12 cellular contexts compared by ENCODE assay signal in the genomic region with DNA sequence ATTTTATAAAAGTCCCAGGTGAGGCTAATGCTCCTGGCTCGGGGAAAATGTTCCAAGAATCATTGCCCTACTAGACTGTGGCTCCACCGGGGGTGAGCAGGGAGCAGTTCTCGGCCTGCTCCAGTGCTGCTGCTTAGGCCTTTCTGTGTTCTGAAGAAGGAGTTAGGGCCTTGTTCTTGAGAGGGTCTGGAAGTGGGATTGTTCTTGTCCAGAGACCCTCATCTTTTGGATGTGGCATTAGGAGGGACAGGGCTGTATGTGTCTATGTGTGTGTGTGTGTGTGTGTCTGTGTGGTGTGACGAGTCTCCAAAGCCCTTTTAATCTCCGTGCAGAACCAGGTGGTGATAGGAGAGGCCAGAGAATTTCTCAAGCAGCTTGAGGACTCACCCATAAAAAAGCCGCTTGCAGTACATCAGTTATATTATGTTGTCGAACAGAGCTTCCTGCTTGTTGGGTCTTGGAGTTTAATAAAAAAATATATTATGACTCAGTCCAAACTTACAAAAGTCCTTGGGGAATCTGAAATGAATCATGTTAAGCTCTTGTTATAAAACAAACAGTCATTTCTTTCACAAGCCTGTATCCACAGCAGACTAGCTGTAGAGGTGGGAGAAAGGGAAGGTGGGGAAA.
DNase-seq lines count a peak whose midpoint lies in the region; ATAC-seq, FAIRE-seq and TF ChIP-seq lines count a peak whose summit lies in the region.
"Had no signal": no experiment of that assay in that cellular context is flagged by ENCODE, and none has a peak within 500 bp of the region (broad histone marks: within the 10 kb centered on the region; RNA-seq: fewer than 3 reads in every experiment).

No MANE protein-coding gene starts in this region.

- no peak overlapping the region for H3K4me3 ChIP-seq in AG09309 (ENCODE audit: control insufficient read depth, low read depth, low read length)

- H3K27me3 Mint-ChIP-seq in nephron (ENCODE audit: low read depth): no peaks in the 10 kb centered on the region

- no peaks in the 10 kb centered on the region for H3K9me3 Mint-ChIP-seq in nephron
- H3K9me3 Mint-ChIP-seq: activated naive CD8-positive, alpha-beta T cell treated with anti-CD3 and anti-CD28 coated beads, Interleukin-2, amount 50 U/mL, for 24 hours had no signal

- TF ChIP-seq CTCF in AG09309 (IDR thresholded peaks at IDR 0.05; ENCODE audit: control insufficient read depth, insufficient read depth, low read depth, low read length, missing control alignments) (no peak), nephron (IDR thresholded peaks at IDR 0.05; ENCODE audit: unreplicated experiment in 3 of 3) (no peak)

- ATAC-seq in esophagus mucosa (peak; percentile 95), HG02763 (IDR thresholded peaks at IDR 0.05; ENCODE audit: unreplicated experiment) (no peak)
- ATAC-seq: activated naive CD8-positive, alpha-beta T cell treated with anti-CD3 and anti-CD28 coated beads, Interleukin-2, amount 50 U/mL, for 24 hours had no signal

- FAIRE-seq in GM12892 (lab: Jason Lieb, UNC): no peak

- no peak for TF ChIP-seq POLR2A in GM12892 (IDR thresholded peaks at IDR 0.05; ENCODE audit: low read depth, low read length)

- peak overlapping the region in 1 of 3 experiments; percentile 22 for H3K4me3 Mint-ChIP-seq in nephron
- H3K4me3 Mint-ChIP-seq: activated naive CD8-positive, alpha-beta T cell treated with anti-CD3 and anti-CD28 coated beads, Interleukin-2, amount 50 U/mL, for 24 hours had no signal

- DNase-seq in AG09309 (ENCODE audit: low read depth): peak; percentile 97
- DNase-seq in RPMI7951 (ENCODE audit: low read depth): peak; percentile 87
- no peak for DNase-seq in activated gamma-delta T cell treated with Interleukin-2 at 50 U/mL for 16 hours
- DNase-seq in GM12892 (ENCODE audit: insufficient read length): no peak
- no peak for DNase-seq in MV-4-11 (lab: John Stamatoyannopoulos, UW)
- DNase-seq: activated CD4-positive, CD25-positive, alpha-beta regulatory T cell treated with anti-CD3 and anti-CD28 coated beads, Interleukin-2, amount 50 U/mL, for 72 hours; activated naive CD8-positive, alpha-beta T cell treated with anti-CD3 and anti-CD28 coated beads, Interleukin-2, amount 50 U/mL, for 24 hours; stimulated activated CD4-positive, alpha-beta T cell treated with anti-CD3 and anti-CD28 coated beads, Interleukin-2, amount 100 ng/mL, for 24 hours; trophoblast cell had no signal

- peak overlapping the region; percentile 96 to 97 (median 97) for H3K27ac Mint-ChIP-seq in nephron
- H3K27ac Mint-ChIP-seq: activated naive CD8-positive, alpha-beta T cell treated with anti-CD3 and anti-CD28 coated beads, Interleukin-2, amount 50 U/mL, for 24 hours had no signal

- H3K36me3 Mint-ChIP-seq in nephron (ENCODE audit: low read depth): no peaks in the 10 kb centered on the region

- peaks cover 52% of the 10 kb centered on the region for H3K4me1 Mint-ChIP-seq in nephron
- H3K4me1 Mint-ChIP-seq: activated naive CD8-positive, alpha-beta T cell treated with anti-CD3 and anti-CD28 coated beads, Interleukin-2, amount 50 U/mL, for 24 hours had no signal

Comparison
In these comparisons a context has a peak if more than half of its experiments do, and no peak if none do; other contexts are left out.
1. DNase-seq: peak in AG09309 (single experiment) and RPMI7951 (single experiment); none in activated gamma-delta T cell treated with Interleukin-2 at 50 U/mL for 16 hours (single experiment), GM12892 (single experiment) and MV-4-11 (single experiment).